8 cellular contexts compared by ENCODE assay signal in genomic region chr17:68035131-68035522, GRCh38. TPM values are rescaled to one million over a fixed set of nuclear protein-coding genes. Genes with fewer than 3 reads are reported as not detected.
DNase-seq lines count a peak whose midpoint lies in the region; ATAC-seq, FAIRE-seq and TF ChIP-seq lines count a peak whose summit lies in the region.

No MANE protein-coding gene starts in this region.

- H3K4me1 ChIP-seq in H9 (ENCODE audit: insufficient read depth, low read length) (no peaks in the 10 kb centered on the region), Loucy (ENCODE audit: insufficient read depth, low read length, poor library complexity, severe bottlenecking) (peaks cover 30% of the 10 kb centered on the region), kidney (ENCODE audit: control insufficient read depth in 1 of 2, insufficient read depth in 1 of 2, low read depth in 1 of 2, low read length in 2 of 2) (peaks cover 0 to 6% of the 10 kb centered on the region in 2 donors)

- H3K27ac ChIP-seq in H9 (ENCODE audit: insufficient read length, low read depth, low read length), result no peak overlapping the region
- H3K27ac ChIP-seq in kidney (ENCODE audit: low read depth in 2 of 2, low read length in 2 of 2), result no peak overlapping the region

- H3K4me3 ChIP-seq in Loucy (ENCODE audit: low read length, poor library complexity, severe bottlenecking) (peak overlapping the region; percentile 72), kidney (ENCODE audit: low read length in 2 of 2) (peak overlapping the region; percentile 13 to 56)

- intact Hi-C loops in kidney (cut with DNase I), result no loop called here

- H4K91ac ChIP-seq in H9 (ENCODE audit: insufficient read length, low read depth, low read length), result no peak overlapping the region

- no peak overlapping the region for H2AFZ ChIP-seq in H9 (ENCODE audit: low read length)
- peak overlapping the region; percentile 65; the same call in 1 of the 2 replicates for H2AFZ ChIP-seq in Loucy (ENCODE audit: low read length)

- H3K9me3 ChIP-seq in H9 (ENCODE audit: control insufficient read depth, low read depth, low read length), result no peaks in the 10 kb centered on the region
- H3K9me3 ChIP-seq in Loucy (ENCODE audit: insufficient read depth, low read depth, low read length), result no peaks in the 10 kb centered on the region
- no peaks in the 10 kb centered on the region for H3K9me3 ChIP-seq in kidney (ENCODE audit: control insufficient read depth in 1 of 2, low read length in 2 of 2)

- H3K27ac Mint-ChIP-seq in H9, result peak overlapping the region in 1 of 3 experiments; percentile 99; a peak in 1 of 7 replicates
- peak overlapping the region; percentile 95 for H3K27ac Mint-ChIP-seq in activated naive CD8-positive, alpha-beta T cell treated with anti-CD3 and anti-CD28 coated beads, Interleukin-2, amount 10 ng/mL, durations not matched to agents 7 days and 5 days

- H2BK20ac ChIP-seq in H9 (ENCODE audit: low read depth, low read length, poor library complexity, severe bottlenecking), result no peak overlapping the region

- H3K9me2 ChIP-seq in Loucy (replicated peaks; ENCODE audit: low read depth, low read length), result no peaks in the 10 kb centered on the region

- H3K79me2 ChIP-seq in H9 (ENCODE audit: insufficient read depth, low read length) (peaks cover 18% of the 10 kb centered on the region), Loucy (ENCODE audit: insufficient read depth, low read length) (peaks cover 47% of the 10 kb centered on the region)

- no peak overlapping the region for H3K14ac ChIP-seq in H9 (ENCODE audit: insufficient read depth, low read length)

- no peak overlapping the region for H3K18ac ChIP-seq in H9 (ENCODE audit: insufficient read length, low read depth, low read length)

- no peaks in the 10 kb centered on the region for H3F3A ChIP-seq in Loucy (ENCODE audit: low read depth)

- no peak for FAIRE-seq in kidney (lab: Jason Lieb, UNC)

- H3K4me2 ChIP-seq in H9 (ENCODE audit: insufficient read depth, insufficient read length, low read length) (no peak overlapping the region), Loucy (ENCODE audit: low read depth, low read length, poor library complexity, severe bottlenecking) (peak overlapping the region; percentile 76)

- H3K9me3 Mint-ChIP-seq in H9, result peaks cover 0 to 3% of the 10 kb centered on the region in 2 experiments; a peak in 1 of 5 replicates
- H3K9me3 Mint-ChIP-seq in activated naive CD8-positive, alpha-beta T cell treated with anti-CD3 and anti-CD28 coated beads, Interleukin-2, amount 10 ng/mL, durations not matched to agents 7 days and 5 days, result no peaks in the 10 kb centered on the region

- POLR2A ChIA-PET in activated naive CD8-positive, alpha-beta T cell treated with anti-CD3 and anti-CD28 coated beads, Interleukin-2, amount 10 ng/mL, durations not matched to agents 7 days and 5 days (lab: Charles Lee), result interaction anchor here (0.6 to 2.3 kb wide), 5 partner anchors 15 to 336 kb away, joined by 3 to 17 read pairs (median 8); no protein-coding TSS in a partner anchor

- H2BK15ac ChIP-seq in H9 (ENCODE audit: low read depth, low read length), result no peak overlapping the region

- peak overlapping the region; percentile 97 to 99 for H3K4me3 Mint-ChIP-seq in H9
- H3K4me3 Mint-ChIP-seq in activated naive CD8-positive, alpha-beta T cell treated with anti-CD3 and anti-CD28 coated beads, Interleukin-2, amount 10 ng/mL, durations not matched to agents 7 days and 5 days, result peak overlapping the region; percentile 98

- H2AK5ac ChIP-seq in H9 (ENCODE audit: insufficient read length, low read length), result no peak overlapping the region

- H4K8ac ChIP-seq in H9 (replicated peaks; ENCODE audit: insufficient read length, low read depth, low read length), result no peak overlapping the region

- H3K27me3 Mint-ChIP-seq in H9 (ENCODE audit: low read depth), result no peaks in the 10 kb centered on the region
- H3K27me3 Mint-ChIP-seq in activated naive CD8-positive, alpha-beta T cell treated with anti-CD3 and anti-CD28 coated beads, Interleukin-2, amount 10 ng/mL, durations not matched to agents 7 days and 5 days, result no peaks in the 10 kb centered on the region

- no peak overlapping the region for H3K4ac ChIP-seq in H9 (ENCODE audit: low read depth, low read length)

- H3K4me1 Mint-ChIP-seq in H9, result peaks cover 31 to 42% of the 10 kb centered on the region in 2 experiments
- H3K4me1 Mint-ChIP-seq in activated naive CD8-positive, alpha-beta T cell treated with anti-CD3 and anti-CD28 coated beads, Interleukin-2, amount 10 ng/mL, durations not matched to agents 7 days and 5 days, result peaks cover 11% of the 10 kb centered on the region

- H3K23me2 ChIP-seq in H9 (ENCODE audit: insufficient read length, low read depth, low read length, poor library complexity, severe bottlenecking), result no peaks in the 10 kb centered on the region

- H4K5ac ChIP-seq in H9 (ENCODE audit: insufficient read length, low read depth, low read length), result no peak overlapping the region

- H2BK12ac ChIP-seq in H9 (ENCODE audit: insufficient read length, low read depth, low read length), result no peak overlapping the region

- H2BK5ac ChIP-seq in H9 (ENCODE audit: insufficient read length, low read length), result no peak overlapping the region

- in situ Hi-C loops in GM13976 (cut with MboI; ENCODE audit: low sequenced_read_pairs, unreplicated experiment), result no loop called here

- no CpG with 5 or more reads among the region's 27 CpGs for WGBS in H9 (ENCODE audit: extremely low coverage, insufficient read length, low lambda C conversion rate)

- H3K9ac ChIP-seq in H9 (ENCODE audit: extremely low read depth, insufficient read length, low read length) (no peak overlapping the region), Loucy (ENCODE audit: low read depth, low read length, poor library complexity, severe bottlenecking) (peak overlapping the region; percentile 58), kidney (ENCODE audit: low read length in 2 of 2) (no peak overlapping the region)

- DNase-seq in DMS79 (lab: John Stamatoyannopoulos, UW) (peak; percentile 85), H9 (peak; percentile 98), T-helper 1 cell (peak in 4 of 5 donors; percentile 82 to 88 (median 84)), kidney (peak; percentile 98), GM13976 (ENCODE audit: low spot score) (no peak)
- DNase-seq in activated naive CD8-positive, alpha-beta T cell treated with anti-CD3 and anti-CD28 coated beads, Interleukin-2, amount 10 ng/mL, durations not matched to agents 7 days and 5 days, result peak; percentile 88
- DNase-seq in stimulated activated CD4-positive, alpha-beta T cell treated with anti-CD3 and anti-CD28 coated beads, Interleukin-4, amount 100 ng/mL, for 24 hours, result peak; percentile 93

- H3K56ac ChIP-seq in H9 (ENCODE audit: insufficient read length, low read depth, low read length), result no peak overlapping the region

- peak; percentile 84 for ATAC-seq in activated naive CD8-positive, alpha-beta T cell treated with anti-CD3 and anti-CD28 coated beads, Interleukin-2, amount 10 ng/mL, durations not matched to agents 7 days and 5 days (ENCODE audit: low read depth)

- peaks cover 37 to 43% (median 40%) of the 10 kb centered on the region in 3 experiments for H3K36me3 Mint-ChIP-seq in H9 (ENCODE audit: insufficient read depth in 1 of 3, low read depth in 3 of 3)
- H3K36me3 Mint-ChIP-seq in activated naive CD8-positive, alpha-beta T cell treated with anti-CD3 and anti-CD28 coated beads, Interleukin-2, amount 10 ng/mL, durations not matched to agents 7 days and 5 days, result peaks cover 20% of the 10 kb centered on the region

- H4K20me1 ChIP-seq in H9 (ENCODE audit: control insufficient read depth, insufficient read depth, insufficient read length), result no peaks in the 10 kb centered on the region
- peaks cover 38% of the 10 kb centered on the region for H4K20me1 ChIP-seq in Loucy (ENCODE audit: insufficient read depth, low read length, poor library complexity, severe bottlenecking)

- TF ChIP-seq CTCF in H9 (conservative IDR thresholded peaks at IDR 0.05) (no peak), Loucy (conservative IDR thresholded peaks at IDR 0.05; ENCODE audit: low read length) (no peak), kidney (IDR thresholded peaks at IDR 0.05; ENCODE audit: borderline replicate concordance, extremely low read depth, insufficient read depth) (no peak), GM13976 (IDR thresholded peaks at IDR 0.05; ENCODE audit: borderline replicate concordance, control extremely low read depth, extremely low read depth, insufficient read depth, missing control alignments) (no peak)

- peaks cover 31% of the 10 kb centered on the region; the same call in 1 of the 2 replicates for H3K36me3 ChIP-seq in Loucy (ENCODE audit: insufficient read depth, low read length)
- peaks cover 0 to 2% of the 10 kb centered on the region in 2 donors for H3K36me3 ChIP-seq in kidney (ENCODE audit: control insufficient read depth in 1 of 2, insufficient read depth in 2 of 2, low read length in 2 of 2)

- H3K79me1 ChIP-seq in H9 (ENCODE audit: insufficient read depth, low read depth, low read length, poor library complexity, severe bottlenecking), result no peaks in the 10 kb centered on the region

- no peak overlapping the region for H3K23ac ChIP-seq in H9 (ENCODE audit: insufficient read length, low read depth, low read length)

- no peak overlapping the region for H2BK120ac ChIP-seq in H9 (ENCODE audit: low read depth, low read length, poor library complexity, severe bottlenecking)

- H3K27me3 ChIP-seq in H9 (ENCODE audit: insufficient read depth, low read length), result no peaks in the 10 kb centered on the region
- H3K27me3 ChIP-seq in Loucy (ENCODE audit: insufficient read depth, low read length, poor library complexity, severe bottlenecking), result peaks cover 9% of the 10 kb centered on the region

- H3T11ph ChIP-seq in H9 (ENCODE audit: low read length), result no peak overlapping the region

RNA-seq across cellular contexts. Expression of gene KPNA2, which starts 0.4 kb away (rescaled TPM):
- 432 and 437 TPM in 2 replicates for total RNA-seq in H9 (2021)
- 100 to 1,000 TPM; 138 to 148 TPM for total RNA-seq in activated naive CD8-positive, alpha-beta T cell treated with anti-CD3 and anti-CD28 coated beads, Interleukin-2, amount 10 ng/mL, durations not matched to agents 7 days and 5 days
- 27.4 TPM for total RNA-seq in kidney
- polyA plus RNA-seq in kidney (ENCODE audit: insufficient read depth, low read depth, low replicate concordance), result 23.3 TPM

RNA-seq across cellular contexts. Expression of gene C17orf58, which starts 38.9 kb away (rescaled TPM):
- total RNA-seq in H9 (2021) (11.0 and 12.3 TPM in 2 replicates), kidney (11.1 TPM)
- total RNA-seq in activated naive CD8-positive, alpha-beta T cell treated with anti-CD3 and anti-CD28 coated beads, Interleukin-2, amount 10 ng/mL, durations not matched to agents 7 days and 5 days, result 1 to 10 TPM; 3.8 to 4.4 TPM
- 10.0 TPM for polyA plus RNA-seq in kidney (ENCODE audit: insufficient read depth, low read depth, low replicate concordance)
